In genomic region chr3:158200973-158201372, GRCh38 we compare ENCODE assay signal across 18 cellular contexts.
"Had no signal": no experiment of that assay in that cellular context is flagged by ENCODE, and none has a peak within 500 bp of the region (broad histone marks: within the 10 kb centered on the region; RNA-seq: fewer than 3 reads in every experiment).

No MANE protein-coding gene starts in this region.

- DNase-seq: activated CD4-positive, alpha-beta T cell treated with anti-CD3 and anti-CD28 coated beads for 1 hour; activated CD4-positive, alpha-beta T cell treated with anti-CD3 and anti-CD28 coated beads, Interleukin-2, amount 50 U/mL, for 4 hours; activated naive CD4-positive, alpha-beta T cell treated with anti-CD3 and anti-CD28 coated beads for 36 hours; activated naive CD8-positive, alpha-beta T cell treated with anti-CD3 and anti-CD28 coated beads, Interleukin-2, amount 50 U/mL, for 24 hours; left lung; mammary epithelial cell; naive B cell; ovary; stimulated activated CD4-positive, alpha-beta T cell treated with anti-CD3 and anti-CD28 coated beads, Interleukin-12 subunit alpha, Interleukin-12 subunit beta, amount 100 ng/mL, for 4 hours; stimulated activated CD4-positive, alpha-beta T cell treated with anti-CD3 and anti-CD28 coated beads, Interleukin-2, amount 100 ng/mL, for 24 hours; stomach; testis; upper lobe of left lung had no signal

- H3K4me1 Mint-ChIP-seq: activated naive CD8-positive, alpha-beta T cell treated with anti-CD3 and anti-CD28 coated beads, Interleukin-2, amount 50 U/mL, for 24 hours; neural progenitor cell had no signal

- H3K36me3 ChIP-seq: ovary, upper lobe of left lung had no signal

- H3K4me1 ChIP-seq: left lung, neural progenitor cell, stomach, testis, upper lobe of left lung had no signal

- H3K9ac ChIP-seq: neural progenitor cell had no signal

- H3K4me3 ChIP-seq: hepatocyte, left lung, neural progenitor cell, ovary, stomach, testis, upper lobe of left lung had no signal

- H3K27me3 Mint-ChIP-seq: activated naive CD8-positive, alpha-beta T cell treated with anti-CD3 and anti-CD28 coated beads, Interleukin-2, amount 50 U/mL, for 24 hours; naive B cell had no signal

- FAIRE-seq: keratinocyte had no signal

- H3K27me3 ChIP-seq: hepatocyte, left lung, neural progenitor cell, ovary, stomach, testis, upper lobe of left lung had no signal

- H3K27ac Mint-ChIP-seq: activated naive CD4-positive, alpha-beta T cell treated with anti-CD3 and anti-CD28 coated beads for 36 hours; activated naive CD8-positive, alpha-beta T cell treated with anti-CD3 and anti-CD28 coated beads, Interleukin-2, amount 50 U/mL, for 24 hours; activated T-helper 2 cell treated with anti-CD3 and anti-CD28 coated beads, Interferon-gamma antibody, Interleukin-2, Interleukin-4, amounts not matched to agents 10 μg/mL and 5 μg/mL and 100 μg/mL, durations not matched to agents 14 hours and 24 hours and 36 hours; naive B cell; neural progenitor cell had no signal

- H3K9me3 ChIP-seq: testis had no signal

- H3K27ac ChIP-seq: hepatocyte, left lung, neural progenitor cell, ovary, stomach, testis, upper lobe of left lung, VCaP had no signal

- H3K4me3 Mint-ChIP-seq: activated naive CD4-positive, alpha-beta T cell treated with anti-CD3 and anti-CD28 coated beads for 36 hours; activated naive CD8-positive, alpha-beta T cell treated with anti-CD3 and anti-CD28 coated beads, Interleukin-2, amount 50 U/mL, for 24 hours; neural progenitor cell had no signal
